In the genomic region with DNA sequence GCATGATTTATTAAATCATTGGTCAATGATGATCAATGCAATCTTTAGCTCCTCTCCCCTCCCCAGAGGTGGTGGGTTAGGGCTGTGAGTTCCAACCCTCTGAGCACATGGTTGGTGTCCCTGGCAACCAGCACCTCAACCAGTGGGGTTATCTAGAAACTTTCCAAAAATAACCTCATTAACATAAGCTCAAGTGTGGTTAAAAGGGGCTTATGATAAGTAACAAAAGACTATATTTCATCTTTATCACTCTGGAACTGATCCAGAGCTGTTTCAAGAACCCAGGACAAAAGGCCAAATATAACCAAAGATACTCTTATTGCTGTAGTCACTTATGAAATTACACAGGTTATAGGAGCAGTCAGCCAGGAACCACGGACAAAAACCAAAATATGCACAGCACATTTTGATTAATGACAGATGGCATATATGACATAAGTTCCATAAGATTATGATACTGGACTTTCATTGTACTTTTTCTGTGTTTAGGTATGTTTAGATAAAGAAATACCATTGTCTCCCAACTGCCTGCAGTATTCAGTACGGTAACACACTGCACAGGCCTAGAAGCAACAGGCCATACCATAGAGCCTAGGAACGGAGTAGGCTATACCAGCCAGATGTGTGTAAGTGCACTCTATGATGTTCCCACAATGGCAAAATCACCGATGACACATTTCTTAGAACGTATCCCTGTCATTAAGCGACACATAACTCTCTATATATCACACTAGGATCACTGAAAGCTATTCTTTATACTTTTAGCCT, we compare ENCODE assay signal across 1 cellular context.
TF ChIP-seq lines count a peak whose summit lies in the region.

No MANE protein-coding gene starts in this region.

TF ChIP-seq in K562, 482 proteins besides CTCF, POLR2A, EP300 and RAD21 (continued from another document):
- TF ChIP-seq, protein P1, sequence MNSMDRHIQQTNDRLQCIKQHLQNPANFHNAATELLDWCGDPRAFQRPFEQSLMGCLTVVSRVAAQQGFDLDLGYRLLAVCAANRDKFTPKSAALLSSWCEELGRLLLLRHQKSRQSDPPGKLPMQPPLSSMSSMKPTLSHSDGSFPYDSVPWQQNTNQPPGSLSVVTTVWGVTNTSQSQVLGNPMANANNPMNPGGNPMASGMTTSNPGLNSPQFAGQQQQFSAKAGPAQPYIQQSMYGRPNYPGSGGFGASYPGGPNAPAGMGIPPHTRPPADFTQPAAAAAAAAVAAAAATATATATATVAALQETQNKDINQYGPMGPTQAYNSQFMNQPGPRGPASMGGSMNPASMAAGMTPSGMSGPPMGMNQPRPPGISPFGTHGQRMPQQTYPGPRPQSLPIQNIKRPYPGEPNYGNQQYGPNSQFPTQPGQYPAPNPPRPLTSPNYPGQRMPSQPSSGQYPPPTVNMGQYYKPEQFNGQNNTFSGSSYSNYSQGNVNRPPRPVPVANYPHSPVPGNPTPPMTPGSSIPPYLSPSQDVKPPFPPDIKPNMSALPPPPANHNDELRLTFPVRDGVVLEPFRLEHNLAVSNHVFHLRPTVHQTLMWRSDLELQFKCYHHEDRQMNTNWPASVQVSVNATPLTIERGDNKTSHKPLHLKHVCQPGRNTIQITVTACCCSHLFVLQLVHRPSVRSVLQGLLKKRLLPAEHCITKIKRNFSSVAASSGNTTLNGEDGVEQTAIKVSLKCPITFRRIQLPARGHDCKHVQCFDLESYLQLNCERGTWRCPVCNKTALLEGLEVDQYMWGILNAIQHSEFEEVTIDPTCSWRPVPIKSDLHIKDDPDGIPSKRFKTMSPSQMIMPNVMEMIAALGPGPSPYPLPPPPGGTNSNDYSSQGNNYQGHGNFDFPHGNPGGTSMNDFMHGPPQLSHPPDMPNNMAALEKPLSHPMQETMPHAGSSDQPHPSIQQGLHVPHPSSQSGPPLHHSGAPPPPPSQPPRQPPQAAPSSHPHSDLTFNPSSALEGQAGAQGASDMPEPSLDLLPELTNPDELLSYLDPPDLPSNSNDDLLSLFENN (IDR thresholded peaks at IDR 0.05; ENCODE audit: low read depth in 2 of 2, low read length in 2 of 2), result no peak
- no peak for TF ChIP-seq CHD1 (IDR thresholded peaks at IDR 0.05; ENCODE audit: low read length)
- TF ChIP-seq, protein P2, sequence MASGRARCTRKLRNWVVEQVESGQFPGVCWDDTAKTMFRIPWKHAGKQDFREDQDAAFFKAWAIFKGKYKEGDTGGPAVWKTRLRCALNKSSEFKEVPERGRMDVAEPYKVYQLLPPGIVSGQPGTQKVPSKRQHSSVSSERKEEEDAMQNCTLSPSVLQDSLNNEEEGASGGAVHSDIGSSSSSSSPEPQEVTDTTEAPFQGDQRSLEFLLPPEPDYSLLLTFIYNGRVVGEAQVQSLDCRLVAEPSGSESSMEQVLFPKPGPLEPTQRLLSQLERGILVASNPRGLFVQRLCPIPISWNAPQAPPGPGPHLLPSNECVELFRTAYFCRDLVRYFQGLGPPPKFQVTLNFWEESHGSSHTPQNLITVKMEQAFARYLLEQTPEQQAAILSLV (tag; IDR thresholded peaks at IDR 0.05), result no peak
- TF ChIP-seq, protein P3, sequence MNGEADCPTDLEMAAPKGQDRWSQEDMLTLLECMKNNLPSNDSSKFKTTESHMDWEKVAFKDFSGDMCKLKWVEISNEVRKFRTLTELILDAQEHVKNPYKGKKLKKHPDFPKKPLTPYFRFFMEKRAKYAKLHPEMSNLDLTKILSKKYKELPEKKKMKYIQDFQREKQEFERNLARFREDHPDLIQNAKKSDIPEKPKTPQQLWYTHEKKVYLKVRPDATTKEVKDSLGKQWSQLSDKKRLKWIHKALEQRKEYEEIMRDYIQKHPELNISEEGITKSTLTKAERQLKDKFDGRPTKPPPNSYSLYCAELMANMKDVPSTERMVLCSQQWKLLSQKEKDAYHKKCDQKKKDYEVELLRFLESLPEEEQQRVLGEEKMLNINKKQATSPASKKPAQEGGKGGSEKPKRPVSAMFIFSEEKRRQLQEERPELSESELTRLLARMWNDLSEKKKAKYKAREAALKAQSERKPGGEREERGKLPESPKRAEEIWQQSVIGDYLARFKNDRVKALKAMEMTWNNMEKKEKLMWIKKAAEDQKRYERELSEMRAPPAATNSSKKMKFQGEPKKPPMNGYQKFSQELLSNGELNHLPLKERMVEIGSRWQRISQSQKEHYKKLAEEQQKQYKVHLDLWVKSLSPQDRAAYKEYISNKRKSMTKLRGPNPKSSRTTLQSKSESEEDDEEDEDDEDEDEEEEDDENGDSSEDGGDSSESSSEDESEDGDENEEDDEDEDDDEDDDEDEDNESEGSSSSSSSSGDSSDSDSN (IDR thresholded peaks at IDR 0.05; ENCODE audit: borderline replicate concordance in 1 of 2, low read depth in 2 of 2, low read length in 2 of 2), result no peak
- no peak for TF ChIP-seq KLF1 (tag; IDR thresholded peaks at IDR 0.05)
- TF ChIP-seq ARNT (IDR thresholded peaks at IDR 0.05), result no peak
- TF ChIP-seq, protein P4, sequence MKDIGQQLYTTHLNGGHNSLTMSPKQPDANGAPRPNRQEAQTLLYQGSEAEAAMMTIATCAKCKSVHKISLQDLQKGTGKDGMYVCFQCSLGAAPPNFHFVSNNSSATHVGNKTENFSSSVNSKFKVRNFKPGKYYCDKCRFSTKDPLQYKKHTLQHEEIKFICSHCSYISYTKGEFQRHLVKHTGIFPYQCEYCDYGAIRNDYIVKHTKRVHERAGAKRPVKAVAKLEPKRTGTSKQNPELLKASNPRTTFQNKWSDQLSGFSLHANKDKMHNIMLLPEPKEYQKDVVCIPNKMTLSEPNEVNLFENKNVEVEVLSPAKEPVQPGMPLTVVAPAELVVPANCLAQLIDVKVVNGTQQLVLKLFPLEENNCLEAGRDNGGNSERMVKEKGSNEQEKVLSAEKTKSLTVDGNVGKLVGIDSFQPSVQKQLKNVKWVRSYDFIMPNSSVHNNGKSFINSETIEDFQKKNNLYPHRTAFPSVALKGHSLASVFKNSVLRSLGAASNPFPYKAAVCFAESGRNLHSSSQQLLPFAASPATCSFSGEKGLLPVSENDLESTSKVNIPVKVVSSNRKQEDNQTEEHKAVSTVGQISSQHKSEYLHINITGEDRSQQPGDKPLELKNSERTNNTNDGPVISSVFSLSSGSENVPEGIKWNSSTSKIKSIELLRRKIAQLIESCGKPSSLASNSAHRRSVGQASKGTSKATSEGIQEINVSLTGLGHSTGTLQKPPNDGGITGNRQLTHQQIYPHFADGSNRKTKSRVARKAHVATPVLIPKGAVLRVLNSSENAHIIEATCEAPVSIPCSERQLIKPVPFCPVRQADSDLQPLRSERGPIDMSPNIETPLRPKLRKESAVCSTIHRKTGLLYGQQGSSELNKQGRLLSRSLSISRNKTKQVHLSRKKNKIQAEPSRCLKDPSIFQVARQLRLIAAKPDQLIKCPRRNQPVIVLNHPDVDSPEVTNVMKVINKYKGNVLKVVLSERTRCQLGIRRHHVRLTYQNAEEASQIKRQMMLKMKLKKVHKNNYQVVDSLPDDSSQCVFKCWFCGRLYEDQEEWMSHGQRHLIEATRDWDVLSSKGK (CRISPR knock-in tag; IDR thresholded peaks at IDR 0.05), result no peak
- TF ChIP-seq PTTG1 (tag; IDR thresholded peaks at IDR 0.05; ENCODE audit: low read depth), result no peak
- TF ChIP-seq ZNF274 (IDR thresholded peaks at IDR 0.05; ENCODE audit: borderline replicate concordance, low read depth, low read length), result no peak
- TF ChIP-seq NFIX (CRISPR knock-in tag; IDR thresholded peaks at IDR 0.05; ENCODE audit: low read depth), result no peak
- 0 out of 2 replicates have a peak, but pooled peaks have one; percentile 28 for TF ChIP-seq CBFA2T3 (IDR thresholded peaks at IDR 0.05)
- no peak for TF ChIP-seq FOXA3 (CRISPR knock-in tag; conservative IDR thresholded peaks at IDR 0.05 in 1 of 2, IDR thresholded peaks at IDR 0.05 in 1 of 2)
- TF ChIP-seq, protein P5, sequence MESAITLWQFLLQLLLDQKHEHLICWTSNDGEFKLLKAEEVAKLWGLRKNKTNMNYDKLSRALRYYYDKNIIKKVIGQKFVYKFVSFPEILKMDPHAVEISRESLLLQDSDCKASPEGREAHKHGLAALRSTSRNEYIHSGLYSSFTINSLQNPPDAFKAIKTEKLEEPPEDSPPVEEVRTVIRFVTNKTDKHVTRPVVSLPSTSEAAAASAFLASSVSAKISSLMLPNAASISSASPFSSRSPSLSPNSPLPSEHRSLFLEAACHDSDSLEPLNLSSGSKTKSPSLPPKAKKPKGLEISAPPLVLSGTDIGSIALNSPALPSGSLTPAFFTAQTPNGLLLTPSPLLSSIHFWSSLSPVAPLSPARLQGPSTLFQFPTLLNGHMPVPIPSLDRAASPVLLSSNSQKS (CRISPR knock-in tag; IDR thresholded peaks at IDR 0.05), result no peak
- TF ChIP-seq MEF2A (IDR thresholded peaks at IDR 0.05; ENCODE audit: control insufficient read depth, low read depth, low read length), result peak; percentile 96
- no peak for TF ChIP-seq POLR3G (IDR thresholded peaks at IDR 0.05; ENCODE audit: extremely low read depth, insufficient read length, insufficient replicate concordance)
- TF ChIP-seq NCOR1 (IDR thresholded peaks at IDR 0.05), result peak; percentile 29; the same call in 1 of the 2 replicates
- no peak for TF ChIP-seq ZNF146 (CRISPR knock-in tag; IDR thresholded peaks at IDR 0.05; ENCODE audit: unreplicated experiment)
- no peak for TF ChIP-seq LCOR (CRISPR knock-in tag; IDR thresholded peaks at IDR 0.05)
- no peak for TF ChIP-seq ASH1L (IDR thresholded peaks at IDR 0.05; ENCODE audit: borderline replicate concordance, low read depth, partially characterized antibody)
- no peak for TF ChIP-seq ZNF197 (CRISPR knock-in tag; IDR thresholded peaks at IDR 0.05; ENCODE audit: low read depth)
- TF ChIP-seq, protein P6, sequence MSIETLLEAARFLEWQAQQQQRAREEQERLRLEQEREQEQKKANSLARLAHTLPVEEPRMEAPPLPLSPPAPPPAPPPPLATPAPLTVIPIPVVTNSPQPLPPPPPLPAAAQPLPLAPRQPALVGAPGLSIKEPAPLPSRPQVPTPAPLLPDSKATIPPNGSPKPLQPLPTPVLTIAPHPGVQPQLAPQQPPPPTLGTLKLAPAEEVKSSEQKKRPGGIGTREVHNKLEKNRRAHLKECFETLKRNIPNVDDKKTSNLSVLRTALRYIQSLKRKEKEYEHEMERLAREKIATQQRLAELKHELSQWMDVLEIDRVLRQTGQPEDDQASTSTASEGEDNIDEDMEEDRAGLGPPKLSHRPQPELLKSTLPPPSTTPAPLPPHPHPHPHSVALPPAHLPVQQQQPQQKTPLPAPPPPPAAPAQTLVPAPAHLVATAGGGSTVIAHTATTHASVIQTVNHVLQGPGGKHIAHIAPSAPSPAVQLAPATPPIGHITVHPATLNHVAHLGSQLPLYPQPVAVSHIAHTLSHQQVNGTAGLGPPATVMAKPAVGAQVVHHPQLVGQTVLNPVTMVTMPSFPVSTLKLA (conservative IDR thresholded peaks at IDR 0.05), result peak in 1 of 2 experiments; percentile 27; a peak in 1 of 4 replicates
- TF ChIP-seq, protein P7, sequence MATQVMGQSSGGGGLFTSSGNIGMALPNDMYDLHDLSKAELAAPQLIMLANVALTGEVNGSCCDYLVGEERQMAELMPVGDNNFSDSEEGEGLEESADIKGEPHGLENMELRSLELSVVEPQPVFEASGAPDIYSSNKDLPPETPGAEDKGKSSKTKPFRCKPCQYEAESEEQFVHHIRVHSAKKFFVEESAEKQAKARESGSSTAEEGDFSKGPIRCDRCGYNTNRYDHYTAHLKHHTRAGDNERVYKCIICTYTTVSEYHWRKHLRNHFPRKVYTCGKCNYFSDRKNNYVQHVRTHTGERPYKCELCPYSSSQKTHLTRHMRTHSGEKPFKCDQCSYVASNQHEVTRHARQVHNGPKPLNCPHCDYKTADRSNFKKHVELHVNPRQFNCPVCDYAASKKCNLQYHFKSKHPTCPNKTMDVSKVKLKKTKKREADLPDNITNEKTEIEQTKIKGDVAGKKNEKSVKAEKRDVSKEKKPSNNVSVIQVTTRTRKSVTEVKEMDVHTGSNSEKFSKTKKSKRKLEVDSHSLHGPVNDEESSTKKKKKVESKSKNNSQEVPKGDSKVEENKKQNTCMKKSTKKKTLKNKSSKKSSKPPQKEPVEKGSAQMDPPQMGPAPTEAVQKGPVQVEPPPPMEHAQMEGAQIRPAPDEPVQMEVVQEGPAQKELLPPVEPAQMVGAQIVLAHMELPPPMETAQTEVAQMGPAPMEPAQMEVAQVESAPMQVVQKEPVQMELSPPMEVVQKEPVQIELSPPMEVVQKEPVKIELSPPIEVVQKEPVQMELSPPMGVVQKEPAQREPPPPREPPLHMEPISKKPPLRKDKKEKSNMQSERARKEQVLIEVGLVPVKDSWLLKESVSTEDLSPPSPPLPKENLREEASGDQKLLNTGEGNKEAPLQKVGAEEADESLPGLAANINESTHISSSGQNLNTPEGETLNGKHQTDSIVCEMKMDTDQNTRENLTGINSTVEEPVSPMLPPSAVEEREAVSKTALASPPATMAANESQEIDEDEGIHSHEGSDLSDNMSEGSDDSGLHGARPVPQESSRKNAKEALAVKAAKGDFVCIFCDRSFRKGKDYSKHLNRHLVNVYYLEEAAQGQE (CRISPR knock-in tag; IDR thresholded peaks at IDR 0.05; ENCODE audit: low read depth), result no peak
- TF ChIP-seq ZNF586 (CRISPR knock-in tag; conservative IDR thresholded peaks at IDR 0.05), result no peak
- no peak for TF ChIP-seq RFX7 (CRISPR knock-in tag; IDR thresholded peaks at IDR 0.05)
- TF ChIP-seq HSF4 (CRISPR knock-in tag; IDR thresholded peaks at IDR 0.05; ENCODE audit: borderline replicate concordance), result no peak
- TF ChIP-seq, protein P8, sequence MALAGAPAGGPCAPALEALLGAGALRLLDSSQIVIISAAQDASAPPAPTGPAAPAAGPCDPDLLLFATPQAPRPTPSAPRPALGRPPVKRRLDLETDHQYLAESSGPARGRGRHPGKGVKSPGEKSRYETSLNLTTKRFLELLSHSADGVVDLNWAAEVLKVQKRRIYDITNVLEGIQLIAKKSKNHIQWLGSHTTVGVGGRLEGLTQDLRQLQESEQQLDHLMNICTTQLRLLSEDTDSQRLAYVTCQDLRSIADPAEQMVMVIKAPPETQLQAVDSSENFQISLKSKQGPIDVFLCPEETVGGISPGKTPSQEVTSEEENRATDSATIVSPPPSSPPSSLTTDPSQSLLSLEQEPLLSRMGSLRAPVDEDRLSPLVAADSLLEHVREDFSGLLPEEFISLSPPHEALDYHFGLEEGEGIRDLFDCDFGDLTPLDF (CRISPR knock-in tag; IDR thresholded peaks at IDR 0.05), result no peak
- TF ChIP-seq, protein P9, sequence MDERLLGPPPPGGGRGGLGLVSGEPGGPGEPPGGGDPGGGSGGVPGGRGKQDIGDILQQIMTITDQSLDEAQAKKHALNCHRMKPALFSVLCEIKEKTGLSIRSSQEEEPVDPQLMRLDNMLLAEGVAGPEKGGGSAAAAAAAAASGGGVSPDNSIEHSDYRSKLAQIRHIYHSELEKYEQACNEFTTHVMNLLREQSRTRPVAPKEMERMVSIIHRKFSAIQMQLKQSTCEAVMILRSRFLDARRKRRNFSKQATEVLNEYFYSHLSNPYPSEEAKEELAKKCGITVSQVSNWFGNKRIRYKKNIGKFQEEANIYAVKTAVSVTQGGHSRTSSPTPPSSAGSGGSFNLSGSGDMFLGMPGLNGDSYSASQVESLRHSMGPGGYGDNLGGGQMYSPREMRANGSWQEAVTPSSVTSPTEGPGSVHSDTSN (CRISPR knock-in tag; IDR thresholded peaks at IDR 0.05; ENCODE audit: low read depth), result no peak
- TF ChIP-seq, protein P9 (tag; conservative IDR thresholded peaks at IDR 0.05; ENCODE audit: low read depth), result peak; percentile 52; the same call in 1 of the 2 replicates
- TF ChIP-seq DACH1 (IDR thresholded peaks at IDR 0.05; ENCODE audit: partially characterized antibody), result no peak
- no peak for TF ChIP-seq BRCA1 (IDR thresholded peaks at IDR 0.05)
- no peak for TF ChIP-seq BRCA1 (CRISPR knock-in tag; IDR thresholded peaks at IDR 0.05)
- TF ChIP-seq ELF4 (CRISPR knock-in tag; IDR thresholded peaks at IDR 0.05), result no peak
